Comparison of ENCODE assay signal across 10 cellular contexts in the genomic region with DNA sequence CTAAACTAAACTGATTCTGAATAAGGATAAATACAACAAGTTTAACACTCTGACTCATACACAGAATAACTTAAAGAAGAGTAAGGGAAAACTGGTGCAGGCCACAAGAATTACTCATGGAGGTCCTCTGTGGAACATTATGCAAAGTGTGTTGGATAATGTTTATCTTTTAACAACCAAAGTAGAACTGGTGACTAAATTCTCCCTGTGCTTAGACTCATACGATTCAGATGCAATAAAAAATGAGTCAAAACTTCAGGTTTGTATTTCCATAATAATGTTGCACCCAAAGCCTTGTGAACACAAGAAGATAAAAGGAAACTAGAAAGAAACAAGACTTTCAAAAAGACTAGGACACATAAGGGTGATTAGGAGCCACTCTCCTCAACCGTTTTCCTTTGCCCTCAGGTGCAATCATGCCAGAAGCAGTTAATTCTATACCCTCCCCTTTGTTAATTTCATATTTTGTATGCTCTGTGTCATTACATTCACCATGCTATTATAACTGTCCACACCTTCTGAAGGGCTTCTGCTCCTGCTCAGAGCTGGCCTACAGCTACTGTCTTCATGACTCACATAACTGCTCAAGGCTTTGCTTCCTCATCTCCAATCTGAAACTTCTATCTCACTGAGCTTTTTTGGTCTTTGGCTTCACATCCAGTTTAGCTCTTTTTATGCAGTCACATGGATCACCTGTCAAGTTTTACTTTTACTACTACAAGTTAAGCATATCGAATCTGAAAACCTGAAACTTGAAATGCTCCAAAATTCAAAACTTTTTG.
DNase-seq lines count a peak whose midpoint lies in the region; ATAC-seq and TF ChIP-seq lines count a peak whose summit lies in the region.
"Had no signal": no experiment of that assay in that cellular context is flagged by ENCODE, and none has a peak within 500 bp of the region (broad histone marks: within the 10 kb centered on the region; RNA-seq: fewer than 3 reads in every experiment).

No MANE protein-coding gene starts in this region.

- no peaks in the 10 kb centered on the region for H3K36me3 Mint-ChIP-seq in Calu3 (ENCODE audit: insufficient read depth, unreplicated experiment)

- no peaks in the 10 kb centered on the region for H3K36me3 ChIP-seq in MG63
- no peaks in the 10 kb centered on the region for H3K36me3 ChIP-seq in fibroblast of lung (ENCODE audit: control insufficient read depth, insufficient read depth, low read length)
- no peaks in the 10 kb centered on the region for H3K36me3 ChIP-seq in stomach

- intact Hi-C loops in Calu3 (cut with micrococcal nuclease; ENCODE audit: unreplicated experiment), result no loop called here
- intact Hi-C loops in stomach (cut with DNase I; ENCODE audit: low total_unique reads), result no loop called here

- H3K4me3 Mint-ChIP-seq in Calu3 (ENCODE audit: low read depth, unreplicated experiment), result no peak overlapping the region

- TF ChIP-seq POLR2A in stomach (IDR thresholded peaks at IDR 0.05), result no peak

- no peak overlapping the region for H2AFZ ChIP-seq in fibroblast of lung (ENCODE audit: low read length)

- H3K27ac ChIP-seq in fibroblast of lung (ENCODE audit: insufficient read depth, low read length) (peak overlapping the region; percentile 26), stomach (no peak overlapping the region)

- BruUV-seq in Calu3 (replicated peaks; lab: Mats Ljungman, UMichigan), result no TSS peak

- H3K27me3 ChIP-seq in MG63 (no peaks in the 10 kb centered on the region), fibroblast of lung (ENCODE audit: control insufficient read depth, insufficient read depth, low read length) (no peaks in the 10 kb centered on the region), stomach (no peaks in the 10 kb centered on the region)

- DNase-seq in AG10803 (ENCODE audit: low read depth) (peak; percentile 75), MG63 (peak; percentile 21), fibroblast of lung (ENCODE audit: low read depth in 2 of 2) (peak; percentile 93 to 96), Calu3 (no peak), RPMI8226 (no peak), stomach (no peak), occipital lobe (lab: John Stamatoyannopoulos, UW) (no peak)
- DNase-seq: activated naive CD4-positive, alpha-beta T cell treated with anti-CD3 and anti-CD28 coated beads, Interleukin-2, amount 50 U/mL, for 16 hours had no signal

- H4K20me1 ChIP-seq in fibroblast of lung (ENCODE audit: control insufficient read depth, extremely low read depth, insufficient read depth, low read length), result no peaks in the 10 kb centered on the region

- H3K27me3 Mint-ChIP-seq in Calu3 (ENCODE audit: unreplicated experiment), result no peaks in the 10 kb centered on the region

- TF ChIP-seq CTCF in AG10803 (conservative IDR thresholded peaks at IDR 0.05; ENCODE audit: low read length) (no peak), fibroblast of lung (conservative IDR thresholded peaks at IDR 0.05 in 1 of 2, IDR thresholded peaks at IDR 0.05 in 1 of 2; ENCODE audit: low read depth in 1 of 2, low read length in 2 of 2) (no peak), Calu3 (IDR thresholded peaks at IDR 0.05; ENCODE audit: unreplicated experiment) (no peak), stomach (IDR thresholded peaks at IDR 0.05) (no peak)

- H3K4me1 ChIP-seq in fibroblast of lung (ENCODE audit: control insufficient read depth, extremely low read depth, insufficient read depth, low read length), result no peaks in the 10 kb centered on the region
- no peaks in the 10 kb centered on the region for H3K4me1 ChIP-seq in stomach

- H3K4me3 ChIP-seq in AG10803 (ENCODE audit: low read length) (no peak overlapping the region), MG63 (no peak overlapping the region), fibroblast of lung (replicated peaks in 1 of 4; ENCODE audit: control extremely low read depth in 1 of 4, insufficient read depth in 1 of 4, low read depth in 3 of 4, low read length in 4 of 4) (no peak overlapping the region), stomach (no peak overlapping the region)

- H3K4me2 ChIP-seq in fibroblast of lung (ENCODE audit: extremely low read depth, insufficient read depth, low read length), result peak overlapping the region; percentile 20

- H3K27ac Mint-ChIP-seq in Calu3 (ENCODE audit: unreplicated experiment), result no peak overlapping the region

- H3K79me2 ChIP-seq in fibroblast of lung (ENCODE audit: control insufficient read depth, insufficient read depth, low read length), result no peaks in the 10 kb centered on the region

- H3K9ac ChIP-seq in fibroblast of lung (ENCODE audit: insufficient read depth, low read length), result no peak overlapping the region

- 59 to 70% (median 66%) methylated on average over 3 of the region's 3 CpGs for WGBS in stomach, 5 donors

- H3K9me3 ChIP-seq in MG63, result no peaks in the 10 kb centered on the region
- H3K9me3 ChIP-seq in fibroblast of lung (ENCODE audit: control insufficient read depth, insufficient read depth, low read depth, low read length), result no peaks in the 10 kb centered on the region
- no peaks in the 10 kb centered on the region for H3K9me3 ChIP-seq in stomach

- CTCF ChIA-PET in Calu3 (lab: Charles Lee), result no interaction called here

- ATAC-seq in GM21717 (IDR thresholded peaks at IDR 0.05; ENCODE audit: unreplicated experiment), result peak; percentile 74
- ATAC-seq: Right ventricle myocardium inferior had no signal

- no peak for TF ChIP-seq EP300 in stomach (IDR thresholded peaks at IDR 0.05)

- peaks cover 7% of the 10 kb centered on the region for H3K4me1 Mint-ChIP-seq in Calu3 (ENCODE audit: low read depth, unreplicated experiment)

- peaks cover 3% of the 10 kb centered on the region for H3K9me3 Mint-ChIP-seq in Calu3 (ENCODE audit: low read depth, unreplicated experiment)

Comparison
In these comparisons a context has a peak if more than half of its experiments do, and no peak if none do; other contexts are left out.
1. DNase-seq: peak in AG10803 (single experiment), MG63 (single experiment) and fibroblast of lung (2 of 2); none in Calu3 (single experiment), RPMI8226 (single experiment), stomach (single experiment) and occipital lobe (single experiment).